In genomic region chr1:244860914-244861610, GRCh38 we compare ENCODE assay signal across 8 cellular contexts. TPM values are rescaled to one million over a fixed set of nuclear protein-coding genes. Genes with fewer than 3 reads are reported as not detected.
A peak's percentile ranks its signal among the peaks of the same experiment; 100 is the strongest.
DNase-seq lines count a peak whose midpoint lies in the region; ATAC-seq and TF ChIP-seq lines count a peak whose summit lies in the region.

No MANE protein-coding gene starts in this region.

- peak overlapping the region; percentile 61 for H3K4me3 ChIP-seq in CD8-positive, alpha-beta memory T cell (ENCODE audit: low read length)

- no peak for DNase-seq in CD8-positive, alpha-beta memory T cell
- DNase-seq in NCI-H69 (lab: John Stamatoyannopoulos, UW): peak; percentile 22
- no peak for DNase-seq in effector memory CD8-positive, alpha-beta T cell
- no peak for DNase-seq in osteocyte (ENCODE audit: extremely low spot score, unreplicated experiment)
- no peak for DNase-seq in activated CD4-positive, CD25-positive, alpha-beta regulatory T cell (lab: John Stamatoyannopoulos, UW)
- no peak for DNase-seq in stimulated activated CD4-positive, alpha-beta T cell treated with anti-CD3 and anti-CD28 coated beads, Interleukin-2, amount 100 ng/mL, for 48 hours
- no peak for DNase-seq in amygdala (lab: John Stamatoyannopoulos, UW)

- POLR2A ChIA-PET in CD8-positive, alpha-beta memory T cell (lab: Charles Lee): interaction anchor here (0.6 to 7.0 kb wide), 6 partner anchors 9 to 109 kb away, joined by 3 to 322 read pairs (median 27); partner anchors contain the start of gene COX20

- H3K9me3 ChIP-seq in CD8-positive, alpha-beta memory T cell (ENCODE audit: low read length): no peaks in the 10 kb centered on the region

- CTCF ChIA-PET in CD8-positive, alpha-beta memory T cell (lab: Charles Lee): interaction anchor here (1.4 to 6.6 kb wide), 7 partner anchors 13 to 181 kb away, joined by 5 to 95 read pairs (median 8); partner anchors contain the start of gene COX20

- H3K4me3 Mint-ChIP-seq in CD8-positive, alpha-beta memory T cell: peak overlapping the region; percentile 83 to 98 (median 91)
- H3K4me3 Mint-ChIP-seq in effector memory CD8-positive, alpha-beta T cell: peak overlapping the region; percentile 90 to 97
- peak overlapping the region; percentile 95 for H3K4me3 Mint-ChIP-seq in osteocyte (ENCODE audit: unreplicated experiment)

- peaks cover 0 to 10% of the 10 kb centered on the region in 2 donors for H3K27me3 Mint-ChIP-seq in CD8-positive, alpha-beta memory T cell
- H3K27me3 Mint-ChIP-seq in effector memory CD8-positive, alpha-beta T cell: no peaks in the 10 kb centered on the region
- no peaks in the 10 kb centered on the region for H3K27me3 Mint-ChIP-seq in osteocyte (ENCODE audit: unreplicated experiment)

- H3K27ac ChIP-seq in CD8-positive, alpha-beta memory T cell (ENCODE audit: low read depth, low read length): peak overlapping the region; percentile 94

- peaks cover 64 to 80% (median 79%) of the 10 kb centered on the region in 3 donors for H3K4me1 Mint-ChIP-seq in CD8-positive, alpha-beta memory T cell
- peaks cover 38 to 59% of the 10 kb centered on the region in 2 donors for H3K4me1 Mint-ChIP-seq in effector memory CD8-positive, alpha-beta T cell (ENCODE audit: low read depth in 2 of 2)
- H3K4me1 Mint-ChIP-seq in osteocyte (ENCODE audit: unreplicated experiment): peaks cover 46% of the 10 kb centered on the region

- H3K36me3 ChIP-seq in CD8-positive, alpha-beta memory T cell (ENCODE audit: insufficient read depth, low read length): peaks cover 57% of the 10 kb centered on the region

- no peak for TF ChIP-seq CTCF in osteocyte (IDR thresholded peaks at IDR 0.05)

- peaks cover 69% of the 10 kb centered on the region for H3K4me1 ChIP-seq in CD8-positive, alpha-beta memory T cell (ENCODE audit: insufficient read depth, low read length)

- H3K27me3 ChIP-seq in CD8-positive, alpha-beta memory T cell (ENCODE audit: insufficient read depth, low read length, poor library complexity, severe bottlenecking): no peaks in the 10 kb centered on the region

- peaks cover 0 to 4% (median 0%) of the 10 kb centered on the region in 5 donors for H3K9me3 Mint-ChIP-seq in CD8-positive, alpha-beta memory T cell
- H3K9me3 Mint-ChIP-seq in effector memory CD8-positive, alpha-beta T cell: no peaks in the 10 kb centered on the region
- no peaks in the 10 kb centered on the region for H3K9me3 Mint-ChIP-seq in osteocyte (ENCODE audit: unreplicated experiment)

- peaks cover 14 to 80% (median 37%) of the 10 kb centered on the region in 3 donors for H3K36me3 Mint-ChIP-seq in CD8-positive, alpha-beta memory T cell
- peaks cover 95% of the 10 kb centered on the region for H3K36me3 Mint-ChIP-seq in effector memory CD8-positive, alpha-beta T cell (ENCODE audit: insufficient read depth)
- H3K36me3 Mint-ChIP-seq in osteocyte (ENCODE audit: unreplicated experiment): peaks cover 49% of the 10 kb centered on the region

- peak overlapping the region; percentile 78 to 100 (median 96) for H3K27ac Mint-ChIP-seq in CD8-positive, alpha-beta memory T cell
- H3K27ac Mint-ChIP-seq in effector memory CD8-positive, alpha-beta T cell: peak overlapping the region; percentile 98 to 100
- peak overlapping the region; percentile 95 for H3K27ac Mint-ChIP-seq in osteocyte (ENCODE audit: unreplicated experiment)

- ATAC-seq in effector memory CD8-positive, alpha-beta T cell (replicated peaks): no peak
- no peak for ATAC-seq in HG03108 (IDR thresholded peaks at IDR 0.05; ENCODE audit: unreplicated experiment)

RNA-seq across cellular contexts. Expression of gene HNRNPU, which starts 3.3 kb away (rescaled TPM):
- 100 to 1,000 TPM; 598 to 630 TPM for total RNA-seq in CD8-positive, alpha-beta memory T cell
- 382 TPM for polyA plus RNA-seq in CD8-positive, alpha-beta memory T cell
- total RNA-seq in osteocyte: 292 and 299 TPM in 2 replicates

RNA-seq across cellular contexts. Expression of gene COX20, which starts 25.6 kb away (rescaled TPM):
- 10 to 100 TPM; 35.7 to 36.2 TPM for total RNA-seq in CD8-positive, alpha-beta memory T cell
- 47.0 TPM for polyA plus RNA-seq in CD8-positive, alpha-beta memory T cell
- 27.4 and 27.6 TPM in 2 replicates for total RNA-seq in osteocyte
